ENCODE assay signal across 19 cellular contexts in the genomic region with DNA sequence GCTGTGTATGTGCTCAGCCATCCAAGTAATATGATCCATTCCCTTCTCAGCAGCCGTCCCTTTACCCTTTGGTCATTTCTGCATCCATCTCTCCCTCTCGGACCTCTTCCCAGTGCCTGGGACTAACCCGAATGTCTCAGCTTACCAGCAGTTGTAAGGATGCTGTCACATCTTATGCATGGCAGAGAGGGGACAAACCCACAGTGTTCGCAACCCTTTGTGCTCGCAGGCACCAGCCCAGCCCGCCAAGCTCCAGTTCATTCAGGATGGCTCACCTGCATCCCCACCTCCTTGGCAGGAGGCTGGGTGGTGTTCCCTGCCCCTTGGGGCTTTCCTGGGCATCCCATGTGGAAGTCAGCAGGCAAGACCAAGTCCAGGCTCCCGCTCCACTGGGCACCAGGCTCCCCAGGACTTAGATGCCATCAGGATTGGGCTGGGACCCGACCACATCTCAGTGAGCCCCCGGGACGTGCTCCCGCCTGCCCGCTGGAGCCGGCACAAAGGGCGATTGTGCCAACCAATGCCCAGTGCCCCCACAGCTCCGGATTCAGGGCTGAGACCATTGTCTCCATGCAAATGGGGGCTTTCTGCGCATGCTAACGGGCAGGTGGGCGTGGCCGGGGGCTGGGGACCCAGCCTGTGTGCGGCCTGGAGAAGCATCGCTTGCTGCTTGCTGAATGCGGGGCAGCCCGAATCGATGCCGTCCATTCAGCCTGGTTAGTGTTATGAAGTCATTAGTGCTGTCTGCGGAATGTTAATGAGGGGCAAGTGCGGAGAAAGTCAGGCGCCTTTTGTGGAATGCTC.
A peak's percentile ranks its signal among the peaks of the same experiment; 100 is the strongest.
DNase-seq lines count a peak whose midpoint lies in the region; TF ChIP-seq lines count a peak whose summit lies in the region.
"Had no signal": no experiment of that assay in that cellular context is flagged by ENCODE, and none has a peak within 500 bp of the region (broad histone marks: within the 10 kb centered on the region; RNA-seq: fewer than 3 reads in every experiment).

No MANE protein-coding gene starts in this region.

- no peaks in the 10 kb centered on the region for H3K27me3 ChIP-seq in esophagus muscularis mucosa
- H3K27me3 ChIP-seq in neuronal stem cell (ENCODE audit: control insufficient read depth in 3 of 3, insufficient read depth in 3 of 3, low read depth in 1 of 3, low read length in 3 of 3), result peaks cover 0 to 7% (median 0%) of the 10 kb centered on the region in 3 experiments
- H3K27me3 ChIP-seq: brain microvascular endothelial cell, heart right ventricle had no signal

- H3K4me3 ChIP-seq in esophagus muscularis mucosa, result no peak overlapping the region
- H3K4me3 ChIP-seq in neuronal stem cell (ENCODE audit: low read length in 2 of 2), result no peak overlapping the region
- H3K4me3 ChIP-seq: heart right ventricle, prostate gland had no signal

- no peaks in the 10 kb centered on the region for H3K9me3 Mint-ChIP-seq in MCF 10A (ENCODE audit: unreplicated experiment)

- H3K27ac Mint-ChIP-seq in MCF 10A (ENCODE audit: low read depth, unreplicated experiment), result no peak overlapping the region

- CTCF ChIA-PET in MCF 10A (lab: Yijun Ruan, JAX), result no interaction called here

- H3K4me3 Mint-ChIP-seq in MCF 10A (ENCODE audit: unreplicated experiment), result no peak overlapping the region

- intact Hi-C loops in esophagus muscularis mucosa (cut with DNase I), result no loop called here
- intact Hi-C loops in MCF 10A (cut with micrococcal nuclease), result no loop called here

- in situ Hi-C loops in GM13977 (cut with MboI; ENCODE audit: low pct_unique_long_range_greater_than_20kb, low sequenced_read_pairs, unreplicated experiment), result no loop called here

- no peak overlapping the region for H2BK15ac ChIP-seq in neuronal stem cell (ENCODE audit: low read length)

- no peaks in the 10 kb centered on the region for H3K36me3 Mint-ChIP-seq in MCF 10A (ENCODE audit: insufficient read depth, unreplicated experiment)

- H3K4ac ChIP-seq in neuronal stem cell (ENCODE audit: low read length), result no peak overlapping the region

- H4K8ac ChIP-seq in neuronal stem cell (ENCODE audit: low read depth, low read length), result no peak overlapping the region

- H3K27ac ChIP-seq in esophagus muscularis mucosa (replicated peaks in 1 of 4), result no peak overlapping the region
- no peak overlapping the region for H3K27ac ChIP-seq in neuronal stem cell (replicated peaks; ENCODE audit: low read length)
- H3K27ac ChIP-seq: brain microvascular endothelial cell, heart right ventricle, prostate gland had no signal

- TF ChIP-seq POLR2A in esophagus muscularis mucosa (IDR thresholded peaks at IDR 0.05; ENCODE audit: low read depth), result no peak

- H3K23ac ChIP-seq in neuronal stem cell (ENCODE audit: low read depth, low read length, poor library complexity), result peak overlapping the region; percentile 56

- peak overlapping the region; percentile 51 for H2AK5ac ChIP-seq in neuronal stem cell (ENCODE audit: low read depth, low read length)

- H3K4me1 ChIP-seq in esophagus muscularis mucosa (no peaks in the 10 kb centered on the region), neuronal stem cell (ENCODE audit: control insufficient read depth in 2 of 2, insufficient read depth in 1 of 2, low read depth in 1 of 2, low read length in 2 of 2) (peaks cover 0 to 12% of the 10 kb centered on the region in 2 donors)
- H3K4me1 ChIP-seq: heart right ventricle, prostate gland had no signal

- H3K18ac ChIP-seq in neuronal stem cell (ENCODE audit: low read length), result peak overlapping the region; percentile 83

- H3K9ac ChIP-seq in neuronal stem cell (ENCODE audit: low read depth, low read length, poor library complexity), result no peak overlapping the region

- H3K4me2 ChIP-seq in neuronal stem cell (ENCODE audit: insufficient read depth, low read length, poor library complexity, severe bottlenecking), result no peak overlapping the region

- TF ChIP-seq CTCF in GM13977 (IDR thresholded peaks at IDR 0.05; ENCODE audit: extremely low read depth, insufficient read depth, missing control alignments) (no peak), esophagus muscularis mucosa (IDR thresholded peaks at IDR 0.05) (no peak), MCF 10A (IDR thresholded peaks at IDR 0.05; ENCODE audit: unreplicated experiment) (no peak)

- H3K4me1 Mint-ChIP-seq in MCF 10A (ENCODE audit: insufficient read depth, unreplicated experiment), result no peaks in the 10 kb centered on the region

- BruUV-seq in MCF 10A (replicated peaks; lab: Mats Ljungman, UMichigan), result no TSS peak

- no peak overlapping the region for H4K91ac ChIP-seq in neuronal stem cell (ENCODE audit: low read depth, low read length, poor library complexity)

- POLR2A ChIA-PET in MCF 10A (lab: Yijun Ruan, JAX), result no interaction called here

- H3K9me3 ChIP-seq in esophagus muscularis mucosa (peaks cover 0 to 7% (median 0%) of the 10 kb centered on the region in 4 donors), neuronal stem cell (replicated peaks in 1 of 2; ENCODE audit: control insufficient read depth in 2 of 2, insufficient read depth in 1 of 2, low read depth in 1 of 2, low read length in 2 of 2) (peaks cover 0 to 5% of the 10 kb centered on the region in 2 donors)
- H3K9me3 ChIP-seq: prostate gland had no signal

- 93% methylated on average over 10 of the region's 28 CpGs for WGBS in esophagus muscularis mucosa
- WGBS in neuronal stem cell (ENCODE audit: extremely low coverage in 2 of 2, insufficient read length in 2 of 2, insufficient replicate concordance in 1 of 2), 2 donors, result no CpG with 5 or more reads among the region's 28 CpGs

- no peak overlapping the region for H2AFZ ChIP-seq in neuronal stem cell (ENCODE audit: low read length)

- peak overlapping the region; percentile 25 for H2BK120ac ChIP-seq in neuronal stem cell (ENCODE audit: low read depth, low read length)

- TF ChIP-seq EP300 in esophagus muscularis mucosa (IDR thresholded peaks at IDR 0.05), result no peak

- peak overlapping the region; percentile 47 for H3K14ac ChIP-seq in neuronal stem cell (ENCODE audit: low read length)

- H3K79me1 ChIP-seq in neuronal stem cell (ENCODE audit: low read depth, low read length), result peaks cover 2% of the 10 kb centered on the region

- peaks cover 31% of the 10 kb centered on the region for H3K27me3 Mint-ChIP-seq in MCF 10A (ENCODE audit: insufficient read depth, unreplicated experiment)

- H2BK5ac ChIP-seq in neuronal stem cell (ENCODE audit: low read length), result no peak overlapping the region

- DNase-seq in AG08396 (ENCODE audit: low spot score), result peak; percentile 7
- DNase-seq in GM13977 (ENCODE audit: low spot score), result peak; percentile 21
- peak; percentile 77 for DNase-seq in esophagus muscularis mucosa (ENCODE audit: extremely low spot score)
- DNase-seq in neuronal stem cell (ENCODE audit: low spot score), result no peak
- no peak for DNase-seq in GF-D8 (lab: John Stamatoyannopoulos, UW)
- DNase-seq in NCI-H1048 (lab: John Stamatoyannopoulos, UW), result no peak
- no peak for DNase-seq in MCF 10A (ENCODE audit: unreplicated experiment)
- no peak for DNase-seq in DMS53 treated with DMSO at 0.1 percent for 48 hours (lab: John Stamatoyannopoulos, UW; ENCODE audit: unreplicated experiment)
- DNase-seq: activated CD4-positive, alpha-beta T cell treated with anti-CD3 and anti-CD28 coated beads, Interleukin-2, amount 50 U/mL, for 1 hour; activated effector memory CD4-positive, alpha-beta T cell treated with Interleukin-2 at 50 U/mL for 16 hours; AML-193; brain microvascular endothelial cell; DMS53; mesendoderm; NCI-H524 treated with DMSO at 0.1 percent for 48 hours; stimulated activated CD4-positive, alpha-beta T cell treated with anti-CD3 and anti-CD28 coated beads, Interleukin-4, amount 100 ng/mL, for 4 hours; stimulated activated naive CD8-positive, alpha-beta T cell treated with anti-CD3 and anti-CD28 coated beads, Interleukin-15, Interleukin-2, amounts not matched to agents 100 U/mL and 50 U/mL, for 24 hours had no signal

- H2BK12ac ChIP-seq in neuronal stem cell (ENCODE audit: low read length), result peak overlapping the region; percentile 24

- H3K36me3 ChIP-seq in esophagus muscularis mucosa (peaks cover 0 to 24% (median 0%) of the 10 kb centered on the region in 4 donors), neuronal stem cell (replicated peaks in 1 of 2; ENCODE audit: control insufficient read depth in 2 of 2, insufficient read depth in 2 of 2, low read length in 2 of 2) (no peaks in the 10 kb centered on the region)
- H3K36me3 ChIP-seq: brain microvascular endothelial cell, prostate gland had no signal

Comparison
In these comparisons a context has a peak if more than half of its experiments do, and no peak if none do; other contexts are left out.
1. DNase-seq: peak in AG08396 (single experiment), GM13977 (single experiment) and esophagus muscularis mucosa (single experiment); none in neuronal stem cell (single experiment), GF-D8 (single experiment), NCI-H1048 (single experiment), MCF 10A (single experiment) and DMS53 treated with DMSO at 0.1 percent for 48 hours (single experiment).